Comparison of ENCODE assay signal across 8 cellular contexts in the genomic region with DNA sequence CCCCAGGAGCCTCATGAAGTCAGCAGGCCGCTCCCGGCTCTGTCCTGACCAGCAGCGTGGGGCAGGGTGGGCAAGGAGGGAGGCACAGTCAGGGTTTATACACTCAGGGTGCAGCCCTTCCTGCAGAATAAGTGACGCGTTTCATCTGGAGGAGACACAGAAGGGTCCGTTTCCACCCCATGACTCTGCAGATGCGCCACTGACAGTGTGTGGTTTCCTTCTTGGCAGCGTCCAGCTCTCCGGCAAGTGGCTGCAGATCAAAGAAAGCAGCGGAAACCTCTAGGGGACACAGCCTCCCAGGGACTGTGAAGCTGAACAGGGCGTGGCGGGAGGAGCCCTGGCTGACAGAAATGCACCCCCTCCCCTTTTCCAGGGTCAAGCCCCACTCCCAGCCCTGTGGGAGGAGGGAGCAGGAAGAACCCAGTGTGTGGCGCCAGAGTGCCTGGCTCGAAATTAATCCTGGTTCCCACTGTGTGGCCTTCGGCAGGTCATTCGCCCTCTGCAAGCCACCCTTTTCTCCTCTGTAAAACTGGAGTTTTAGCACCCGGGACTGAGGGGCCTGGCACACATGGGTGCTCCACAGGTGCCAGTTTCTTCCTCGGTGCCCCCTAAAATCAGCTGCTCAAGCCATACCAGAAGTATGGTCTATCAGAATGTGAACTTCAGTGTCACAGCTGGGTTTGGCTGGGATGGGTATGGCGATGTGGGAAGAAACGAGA. TPM values are rescaled to one million over a fixed set of nuclear protein-coding genes. Genes with fewer than 3 reads are reported as not detected.
DNase-seq lines count a peak whose midpoint lies in the region; ATAC-seq and TF ChIP-seq lines count a peak whose summit lies in the region.

No MANE protein-coding gene starts in this region.

- H3K27ac Mint-ChIP-seq in activated naive CD4-positive, alpha-beta T cell treated with anti-CD3 and anti-CD28 coated beads, Interleukin-2, amount 50 U/mL, for 24 hours: peak overlapping the region; percentile 77
- peak overlapping the region; percentile 83 for H3K27ac Mint-ChIP-seq in T-helper 17 cell

- ATAC-seq in T-helper 17 cell: peak; percentile 72
- ATAC-seq in HG02642 (IDR thresholded peaks at IDR 0.05; ENCODE audit: poor library complexity, unreplicated experiment): no peak

- H3K4me3 ChIP-seq in epithelial cell of proximal tubule (ENCODE audit: low read depth, low read length): peak overlapping the region; percentile 19

- H3K9me3 Mint-ChIP-seq in activated naive CD4-positive, alpha-beta T cell treated with anti-CD3 and anti-CD28 coated beads, Interleukin-2, amount 50 U/mL, for 24 hours: no peaks in the 10 kb centered on the region

- no peaks in the 10 kb centered on the region for H3K9me3 ChIP-seq in T-helper 17 cell (ENCODE audit: control insufficient read depth, low read length, poor library complexity, severe bottlenecking)

- no peak for DNase-seq in activated naive CD4-positive, alpha-beta T cell treated with anti-CD3 and anti-CD28 coated beads, Interleukin-2, amount 50 U/mL, for 16 hours
- DNase-seq in T-helper 17 cell (no peak), epithelial cell of proximal tubule (ENCODE audit: low read depth) (no peak), myocyte (ENCODE audit: low read depth) (peak; percentile 79), SHP77 treated with DMSO at 0.1 percent for 48 hours (lab: John Stamatoyannopoulos, UW) (no peak), cerebellar cortex (ENCODE audit: low spot score) (no peak)

- TF ChIP-seq CTCF in epithelial cell of proximal tubule (conservative IDR thresholded peaks at IDR 0.05; ENCODE audit: low read depth, low read length): no peak

- peaks cover 31% of the 10 kb centered on the region for H3K4me1 Mint-ChIP-seq in activated naive CD4-positive, alpha-beta T cell treated with anti-CD3 and anti-CD28 coated beads, Interleukin-2, amount 50 U/mL, for 24 hours
- peaks cover 16% of the 10 kb centered on the region for H3K4me1 Mint-ChIP-seq in T-helper 17 cell

- H3K4me3 Mint-ChIP-seq in activated naive CD4-positive, alpha-beta T cell treated with anti-CD3 and anti-CD28 coated beads, Interleukin-2, amount 50 U/mL, for 24 hours: peak overlapping the region; percentile 42
- peak overlapping the region; percentile 65 for H3K4me3 Mint-ChIP-seq in T-helper 17 cell

- H3K36me3 Mint-ChIP-seq in activated naive CD4-positive, alpha-beta T cell treated with anti-CD3 and anti-CD28 coated beads, Interleukin-2, amount 50 U/mL, for 24 hours: no peaks in the 10 kb centered on the region
- no peaks in the 10 kb centered on the region for H3K36me3 Mint-ChIP-seq in T-helper 17 cell (ENCODE audit: low read depth)

- H3K27me3 Mint-ChIP-seq in activated naive CD4-positive, alpha-beta T cell treated with anti-CD3 and anti-CD28 coated beads, Interleukin-2, amount 50 U/mL, for 24 hours: no peaks in the 10 kb centered on the region
- H3K27me3 Mint-ChIP-seq in T-helper 17 cell: no peaks in the 10 kb centered on the region

RNA-seq across cellular contexts. Expression of a gene that starts 17.3 kb away (rescaled TPM):
- total RNA-seq in T-helper 17 cell (10 to 100 TPM; 49.1 to 55.2 TPM), epithelial cell of proximal tubule (43.3 and 47.2 TPM in 2 replicates), myocyte (48.6 and 51.8 TPM in 2 replicates)
- polyA plus RNA-seq in myocyte (2012): 31.4 TPM
